8 cellular contexts compared by ENCODE assay signal in genomic region chr14:24051789-24052655, GRCh38. TPM values are rescaled to one million over a fixed set of nuclear protein-coding genes. Genes with fewer than 3 reads are reported as not detected.
A peak's percentile ranks its signal among the peaks of the same experiment; 100 is the strongest.
DNase-seq lines count a peak whose midpoint lies in the region; ATAC-seq and TF ChIP-seq lines count a peak whose summit lies in the region.

CARMIL3 (plus strand) TSS chr14:24052009; CDS start chr14:24052154, 145 bp downstream.

- H3K9me3 Mint-ChIP-seq in stimulated activated naive B cell treated with anti-CD40 and anti-IgM and Interleukin-4, amounts not matched to agents 10 μg/mL and 1 μg/mL and 100 μg/mL, for 72 hours: no peaks in the 10 kb centered on the region

- peak; percentile 71 for ATAC-seq in HG03439 (IDR thresholded peaks at IDR 0.05; ENCODE audit: unreplicated experiment)
- peak; percentile 84 to 86 for ATAC-seq in stimulated activated naive B cell treated with anti-CD40 and anti-IgM and Interleukin-4, amounts not matched to agents 10 μg/mL and 1 μg/mL and 100 μg/mL, for 72 hours (replicated peaks)

- peak within 1 kb of the TSS; percentile 65 for H3K27ac Mint-ChIP-seq in stimulated activated naive B cell treated with anti-CD40 and anti-IgM and Interleukin-4, amounts not matched to agents 10 μg/mL and 1 μg/mL and 100 μg/mL, for 72 hours

- no peak for TF ChIP-seq CTCF in C4-2B (conservative IDR thresholded peaks at IDR 0.05)

- H3K27me3 Mint-ChIP-seq in stimulated activated naive B cell treated with anti-CD40 and anti-IgM and Interleukin-4, amounts not matched to agents 10 μg/mL and 1 μg/mL and 100 μg/mL, for 72 hours: peaks cover 25 to 34% of the 10 kb centered on the region in 2 donors

- H3K27ac ChIP-seq in C4-2B: peak within 1 kb of the TSS; percentile 60

- H3K36me3 Mint-ChIP-seq in stimulated activated naive B cell treated with anti-CD40 and anti-IgM and Interleukin-4, amounts not matched to agents 10 μg/mL and 1 μg/mL and 100 μg/mL, for 72 hours: no peaks in the 10 kb centered on the region

- DNase-seq in NCI-H82 treated with DMSO at 0.1 percent for 48 hours (lab: John Stamatoyannopoulos, UW; ENCODE audit: unreplicated experiment): peak; percentile 4
- DNase-seq in activated T-cell treated with anti-CD3 and anti-CD28 coated beads for 4 hours: peak; percentile 33
- peak; percentile 66 to 74 for DNase-seq in erythroblast (lab: John Stamatoyannopoulos, UW)
- peak; percentile 55 for DNase-seq in mucosa of gallbladder (ENCODE audit: low spot score)
- DNase-seq in stimulated activated naive B cell treated with anti-CD40 and anti-IgM and Interleukin-4, amounts not matched to agents 10 μg/mL and 1 μg/mL and 100 μg/mL, for 72 hours: peak; percentile 57

- TF ChIP-seq POLR2A in GM19099 (IDR thresholded peaks at IDR 0.05; ENCODE audit: extremely low read depth, insufficient read length, low read depth) (peak; percentile 60), erythroblast (IDR thresholded peaks at IDR 0.05; ENCODE audit: low read length) (no peak)

- H3K4me3 Mint-ChIP-seq in stimulated activated naive B cell treated with anti-CD40 and anti-IgM and Interleukin-4, amounts not matched to agents 10 μg/mL and 1 μg/mL and 100 μg/mL, for 72 hours: peak within 1 kb of the TSS; percentile 81 to 88

- H3K4me1 Mint-ChIP-seq in stimulated activated naive B cell treated with anti-CD40 and anti-IgM and Interleukin-4, amounts not matched to agents 10 μg/mL and 1 μg/mL and 100 μg/mL, for 72 hours: peaks cover 32 to 44% of the 10 kb centered on the region in 2 donors

RNA-seq across cellular contexts. Expression of gene CARMIL3, which starts in this region (rescaled TPM):
- 1.6 TPM for total RNA-seq in mucosa of gallbladder

Comparison
In these comparisons a context has a peak if more than half of its experiments do, and no peak if none do; other contexts are left out.
1. Peak in every context shown above with its lines: DNase-seq, ATAC-seq and H3K27ac ChIP-seq.
2. DNase-seq: peak in every context shown above with its lines; median percentile 70 in erythroblast; 57 in stimulated activated naive B cell treated with anti-CD40 and anti-IgM and Interleukin-4, amounts not matched to agents 10 μg/mL and 1 μg/mL and 100 μg/mL, for 72 hours; 55 in mucosa of gallbladder; 33 in activated T-cell treated with anti-CD3 and anti-CD28 coated beads for 4 hours; 4 in NCI-H82 treated with DMSO at 0.1 percent for 48 hours.